8 cellular contexts compared by ENCODE assay signal in genomic region chr19:31351212-31352193, GRCh38. TPM values are rescaled to one million over a fixed set of nuclear protein-coding genes. Genes with fewer than 3 reads are reported as not detected.
DNase-seq lines count a peak whose midpoint lies in the region; ATAC-seq, FAIRE-seq and TF ChIP-seq lines count a peak whose summit lies in the region.

No MANE protein-coding gene starts in this region.

- ATAC-seq in Right ventricle myocardium inferior (no peak), GM18867 (IDR thresholded peaks at IDR 0.05; ENCODE audit: unreplicated experiment) (no peak)

- 5 to 6% (median 5%) methylated on average over 87 to 99 of the region's 99 CpGs for WGBS in small intestine, 3 donors

- DNase-seq in Right ventricle myocardium inferior (ENCODE audit: missing footprints) (peak; percentile 79), cardiac septum (ENCODE audit: low spot score) (no peak), ascending aorta (ENCODE audit: low spot score in 2 of 2) (no peak), small intestine (peak; percentile 19), ureter (ENCODE audit: low spot score) (no peak)
- DNase-seq in stimulated activated naive CD4-positive, alpha-beta T cell treated with Interleukin-2 at 50 U/mL for 16 hours (lab: John Stamatoyannopoulos, UW): no peak

- intact Hi-C loops in Right ventricle myocardium inferior (cut with DNase I) (loop anchor here (10.0 kb wide), 2 partner anchors 567 to 667 kb away; no protein-coding TSS in a partner anchor), cardiac septum (cut with DNase I) (loop anchor here (10.0 kb wide), 1 partner anchor 667 kb away; no protein-coding TSS in a partner anchor), ascending aorta (cut with DNase I) (loop anchor here (10.0 kb wide), 1 partner anchor 1407 kb away; the partner anchor contains the start of gene URI1)

- H3K27ac ChIP-seq in ascending aorta (peak overlapping the region; percentile 10 to 90), iPS-20b (ENCODE audit: low read length) (no peak overlapping the region), small intestine (ENCODE audit: low read depth in 1 of 2, low read length in 1 of 2) (peak overlapping the region in 1 of 2 donors; percentile 71)

- H3K9ac ChIP-seq in iPS-20b (ENCODE audit: low read depth, low read length): peak overlapping the region; percentile 27; the same call in 1 of the 2 replicates

- no peaks in the 10 kb centered on the region for H3K36me3 ChIP-seq in ascending aorta
- no peaks in the 10 kb centered on the region for H3K36me3 ChIP-seq in iPS-20b (ENCODE audit: insufficient read depth, low read depth, low read length)
- H3K36me3 ChIP-seq in small intestine (ENCODE audit: control insufficient read depth in 2 of 2, insufficient read depth in 2 of 2, low read length in 2 of 2): no peaks in the 10 kb centered on the region

- H3K4me1 ChIP-seq in ascending aorta (peaks cover 7 to 13% of the 10 kb centered on the region in 2 donors), iPS-20b (ENCODE audit: insufficient read depth, low read length) (peaks cover 48% of the 10 kb centered on the region; the same call in 1 of the 2 replicates), small intestine (ENCODE audit: control insufficient read depth in 2 of 2, insufficient read depth in 1 of 2, low read depth in 1 of 2, low read length in 1 of 2) (no peaks in the 10 kb centered on the region)

- H3K4me3 ChIP-seq in ascending aorta (peak overlapping the region; percentile 88 to 98), iPS-20b (ENCODE audit: low read length) (peak overlapping the region; percentile 73), small intestine (ENCODE audit: low read depth in 1 of 2, low read length in 2 of 2) (peak overlapping the region; percentile 48 to 80)

- FAIRE-seq in small intestine (lab: Jason Lieb, UNC): no peak

- H3K27me3 ChIP-seq in ascending aorta: peaks cover 12% of the 10 kb centered on the region
- H3K27me3 ChIP-seq in iPS-20b (ENCODE audit: insufficient read depth, low read length): peaks cover 82% of the 10 kb centered on the region
- peaks cover 18 to 27% of the 10 kb centered on the region in 2 donors for H3K27me3 ChIP-seq in small intestine (ENCODE audit: control insufficient read depth in 2 of 2, insufficient read depth in 2 of 2, low read length in 2 of 2)

- no peak for TF ChIP-seq CTCF in ascending aorta (IDR thresholded peaks at IDR 0.05)

- H3K9me3 ChIP-seq in ascending aorta (no peaks in the 10 kb centered on the region), iPS-20b (ENCODE audit: insufficient read depth, low read depth, low read length) (no peaks in the 10 kb centered on the region; the same call in 1 of the 2 replicates), small intestine (ENCODE audit: control insufficient read depth, low read depth) (no peaks in the 10 kb centered on the region)

RNA-seq across cellular contexts. Expression of gene TSHZ3, which starts 2.3 kb away (rescaled TPM):
- 3.5 TPM for total RNA-seq in Right ventricle myocardium inferior
- total RNA-seq in cardiac septum: 5.2 TPM
- 9.9 TPM for total RNA-seq in ascending aorta
- 1 to 10 TPM in 1 of 3 donors, under 1 TPM in 2; 0.22 to 2.5 (median 0.81) TPM for polyA plus RNA-seq in small intestine
- total RNA-seq in ureter: 23.6 TPM

Comparison
In these comparisons a context has a peak if more than half of its experiments do, and no peak if none do; other contexts are left out.
1. DNase-seq: peak in Right ventricle myocardium inferior (single experiment) and small intestine (single experiment); none in cardiac septum (single experiment), ascending aorta (0 of 2), ureter (single experiment) and stimulated activated naive CD4-positive, alpha-beta T cell treated with Interleukin-2 at 50 U/mL for 16 hours (single experiment).
2. Peak in every context shown above with its lines, with median percentiles within 50 percentile points of each other: H3K4me3 ChIP-seq.